ENCODE assay signal across 1 cellular context in genomic region chr11:10387209-10388083, GRCh38.
TF ChIP-seq lines count a peak whose summit lies in the region.

No MANE protein-coding gene starts in this region.

TF ChIP-seq in H1, 55 proteins besides CTCF, POLR2A, EP300 and RAD21 (continued from another document):
- TF ChIP-seq YY1 (IDR thresholded peaks at IDR 0.05; ENCODE audit: low read depth, low read length): no peak
- no peak for TF ChIP-seq KDM4A (IDR thresholded peaks at IDR 0.05; ENCODE audit: low read depth, low read length, severe bottlenecking)
- no peak for TF ChIP-seq POU5F1 (IDR thresholded peaks at IDR 0.05; ENCODE audit: low read depth, low read length)
- TF ChIP-seq SIN3A (conservative IDR thresholded peaks at IDR 0.05 in 1 of 2, IDR thresholded peaks at IDR 0.05 in 1 of 2; ENCODE audit: low read depth in 1 of 2, low read length in 2 of 2): no peak
- no peak for TF ChIP-seq HDAC6 (IDR thresholded peaks at IDR 0.05; ENCODE audit: low read depth, low read length)
- no peak for TF ChIP-seq PHF8 (conservative IDR thresholded peaks at IDR 0.05; ENCODE audit: low read depth, low read length)
- TF ChIP-seq SIRT6 (IDR thresholded peaks at IDR 0.05; ENCODE audit: low read length): no peak
- no peak for TF ChIP-seq JUN (IDR thresholded peaks at IDR 0.05; ENCODE audit: low read depth, low read length)
- TF ChIP-seq GABPA (IDR thresholded peaks at IDR 0.05; ENCODE audit: borderline replicate concordance, insufficient read depth, low read length): no peak
- TF ChIP-seq TCF12 (IDR thresholded peaks at IDR 0.05; ENCODE audit: low read depth, low read length): no peak
- TF ChIP-seq POLR2AphosphoS5 (IDR thresholded peaks at IDR 0.05; ENCODE audit: low read depth, low read length): no peak
- TF ChIP-seq E2F6 (IDR thresholded peaks at IDR 0.05): no peak
- TF ChIP-seq KDM5A (IDR thresholded peaks at IDR 0.05; ENCODE audit: low read length): no peak
- TF ChIP-seq RFX5 (IDR thresholded peaks at IDR 0.05; ENCODE audit: borderline replicate concordance, low read depth, low read length): no peak
- TF ChIP-seq TBP (IDR thresholded peaks at IDR 0.05; ENCODE audit: low read depth, low read length): no peak
- no peak for TF ChIP-seq RNF2 (IDR thresholded peaks at IDR 0.05; ENCODE audit: borderline replicate concordance, low read depth, low read length, missing control alignments, poor library complexity, severe bottlenecking)
- no peak for TF ChIP-seq ATF3 (IDR thresholded peaks at IDR 0.05; ENCODE audit: insufficient read depth, low read depth, low read length)
- no peak for TF ChIP-seq BRCA1 (IDR thresholded peaks at IDR 0.05; ENCODE audit: low read depth, low read length)
